Comparison of ENCODE assay signal across 15 cellular contexts in genomic region chr6:36119927-36120477, GRCh38. TPM values are rescaled to one million over a fixed set of nuclear protein-coding genes. Genes with fewer than 3 reads are reported as not detected.
DNase-seq lines count a peak whose midpoint lies in the region; ATAC-seq and TF ChIP-seq lines count a peak whose summit lies in the region.
"Had no signal": no experiment of that assay in that cellular context is flagged by ENCODE, and none has a peak within 500 bp of the region (broad histone marks: within the 10 kb centered on the region; RNA-seq: fewer than 3 reads in every experiment).

No MANE protein-coding gene starts in this region.

- peaks cover 67% of the 10 kb centered on the region for H3K4me1 ChIP-seq in effector memory CD4-positive, alpha-beta T cell (ENCODE audit: control insufficient read depth, insufficient read depth, low read length, poor library complexity, severe bottlenecking)
- H3K4me1 ChIP-seq in spleen (peaks cover 40 to 100% (median 92%) of the 10 kb centered on the region in 6 donors), heart right ventricle (peaks cover 0 to 91% (median 14%) of the 10 kb centered on the region in 9 donors)

- ATAC-seq in activated CD4-positive, CD25-positive, alpha-beta regulatory T cell treated with anti-CD3 and anti-CD28 coated beads, Interleukin-2, amount 50 U/mL, for 24 hours, result peak; percentile 42 to 58
- ATAC-seq in heart right ventricle (no peak), GM19324 (IDR thresholded peaks at IDR 0.05; ENCODE audit: low FRiP score, unreplicated experiment) (no peak)
- ATAC-seq: sciatic nerve had no signal

- peaks cover 48% of the 10 kb centered on the region for H3F3A ChIP-seq in SU-DHL-6 (ENCODE audit: insufficient read depth)

- no peak for TF ChIP-seq POLR2A in spleen (IDR thresholded peaks at IDR 0.05)

- H2AFZ ChIP-seq in SU-DHL-6 (ENCODE audit: low read depth, low read length, severe bottlenecking), result no peak overlapping the region
- H2AFZ ChIP-seq: neural progenitor cell had no signal

- H3K27me3 ChIP-seq in SU-DHL-6 (ENCODE audit: low read length) (no peaks in the 10 kb centered on the region), spleen (replicated peaks in 1 of 7) (no peaks in the 10 kb centered on the region), heart right ventricle (no peaks in the 10 kb centered on the region)
- H3K27me3 ChIP-seq in effector memory CD4-positive, alpha-beta T cell (replicated peaks; ENCODE audit: control insufficient read depth, insufficient read depth, low read length, poor library complexity, severe bottlenecking), result no peaks in the 10 kb centered on the region
- H3K27me3 ChIP-seq: neural progenitor cell had no signal

- peak overlapping the region; percentile 46; the same call in 1 of the 2 replicates for H3K9ac ChIP-seq in SU-DHL-6 (ENCODE audit: low read length)
- H3K9ac ChIP-seq: neural progenitor cell had no signal

- no peaks in the 10 kb centered on the region for H4K20me1 ChIP-seq in SU-DHL-6 (ENCODE audit: low read depth, low read length)

- H3K9me2 ChIP-seq in SU-DHL-6 (replicated peaks; ENCODE audit: insufficient read depth, low read length), result no peaks in the 10 kb centered on the region

- peak overlapping the region; percentile 48 for H3K4me2 ChIP-seq in SU-DHL-6 (ENCODE audit: low read depth, low read length, poor library complexity, severe bottlenecking)
- H3K4me2 ChIP-seq: neural progenitor cell had no signal

- H3K4me3 ChIP-seq in SU-DHL-6 (ENCODE audit: insufficient read depth, low read length, poor library complexity, severe bottlenecking) (no peak overlapping the region), spleen (peak overlapping the region in 1 of 8 donors; percentile 58), heart right ventricle (no peak overlapping the region)
- peak overlapping the region; percentile 45 for H3K4me3 ChIP-seq in effector memory CD4-positive, alpha-beta T cell (ENCODE audit: insufficient read depth, low read depth, low read length, poor library complexity, severe bottlenecking)
- H3K4me3 ChIP-seq: neural progenitor cell had no signal

- H3K27ac ChIP-seq in SU-DHL-6 (ENCODE audit: low read depth, low read length) (peak overlapping the region; percentile 76), spleen (peak overlapping the region; percentile 79 to 97 (median 96)), heart right ventricle (peak overlapping the region in 1 of 10 donors; percentile 91)
- H3K27ac ChIP-seq in effector memory CD4-positive, alpha-beta T cell (ENCODE audit: insufficient read depth, low read length, poor library complexity, severe bottlenecking), result peak overlapping the region; percentile 91
- H3K27ac ChIP-seq: left ventricle myocardium inferior, neural progenitor cell had no signal

- H3K36me3 ChIP-seq in SU-DHL-6 (ENCODE audit: low read length) (no peaks in the 10 kb centered on the region), spleen (peaks cover 0 to 22% (median 0%) of the 10 kb centered on the region in 6 donors), heart right ventricle (peaks cover 0 to 20% (median 0%) of the 10 kb centered on the region in 9 donors)
- no peaks in the 10 kb centered on the region for H3K36me3 ChIP-seq in effector memory CD4-positive, alpha-beta T cell (ENCODE audit: control insufficient read depth, insufficient read depth, low read length)
- H3K36me3 ChIP-seq: left ventricle myocardium inferior, neural progenitor cell had no signal

- WGBS in spleen, 5 donors, result 60 to 66% (median 63%) methylated on average over 8 of the region's 8 CpGs
- 75 to 77% methylated on average over 8 of the region's 8 CpGs for WGBS in heart right ventricle, 2 donors

- H3K9me3 ChIP-seq in SU-DHL-6 (ENCODE audit: insufficient read depth, low read length), result no peaks in the 10 kb centered on the region
- H3K9me3 ChIP-seq in effector memory CD4-positive, alpha-beta T cell (ENCODE audit: control insufficient read depth, low read length), result no peaks in the 10 kb centered on the region
- no peaks in the 10 kb centered on the region for H3K9me3 ChIP-seq in spleen
- no peaks in the 10 kb centered on the region for H3K9me3 ChIP-seq in heart right ventricle
- H3K9me3 ChIP-seq: left ventricle myocardium inferior had no signal

- TF ChIP-seq CTCF in SU-DHL-6 (IDR thresholded peaks at IDR 0.05; ENCODE audit: insufficient read depth, low read length, poor library complexity, severe bottlenecking) (no peak), spleen (IDR thresholded peaks at IDR 0.05 in 8 of 11, conservative IDR thresholded peaks at IDR 0.05 in 3 of 11) (no peak), heart right ventricle (IDR thresholded peaks at IDR 0.05) (no peak)

- H3K79me2 ChIP-seq in SU-DHL-6 (ENCODE audit: insufficient read depth, low read length), result no peaks in the 10 kb centered on the region

- no peak for DNase-seq in activated CD4-positive, CD25-positive, alpha-beta regulatory T cell treated with anti-CD3 and anti-CD28 coated beads, Interleukin-2, amount 50 U/mL, for 72 hours
- DNase-seq in effector memory CD4-positive, alpha-beta T cell, result no peak
- DNase-seq in spleen (no peak), heart right ventricle (no peak)
- no peak for DNase-seq in activated effector memory CD4-positive, alpha-beta T cell treated with Interleukin-2 at 50 U/mL for 16 hours
- DNase-seq: 8988T, KG1, left ventricle myocardium inferior, NCI-H1436 treated with DMSO at 0.1 percent for 48 hours had no signal

- intact Hi-C loops in spleen (cut with DNase I; ENCODE audit: low total_unique reads) (loop anchor here (10.0 kb wide), 1 partner anchor 235 kb away; no protein-coding TSS in a partner anchor), heart right ventricle (cut with DNase I) (loop anchor here in 8 of 10 donors (5.0 to 10.0 kb wide), 6 partner anchors 72 to 245 kb away; partner anchors contain the start of gene BRPF3 (in 3 of the 8))

RNA-seq across cellular contexts. Expression of gene MAPK13, which starts 10.3 kb away (rescaled TPM):
- total RNA-seq in spleen, result 10 to 100 TPM; 13.5 to 30.0 (median 21.2) TPM
- 10 to 100 TPM in 2 of 3 donors, 1 to 10 TPM in 1; 6.2 to 12.4 (median 11.9) TPM for polyA plus RNA-seq in spleen
- total RNA-seq in heart right ventricle, result 1 to 10 TPM in 4 of 10 donors, under 1 TPM in 6; 0.11 to 5.0 (median 0.69) TPM
- 1 to 10 TPM in 1 of 2 donors, under 1 TPM in 1; 0.95 to 1.3 TPM for polyA plus RNA-seq in heart right ventricle
- total RNA-seq: H4 had no signal

Comparison
In these comparisons a context has a peak if more than half of its experiments do, and no peak if none do; other contexts are left out.
1. ATAC-seq: peak in activated CD4-positive, CD25-positive, alpha-beta regulatory T cell treated with anti-CD3 and anti-CD28 coated beads, Interleukin-2, amount 50 U/mL, for 24 hours (2 of 2); none in heart right ventricle (0 of 8) and GM19324 (single experiment).